In the genomic region with DNA sequence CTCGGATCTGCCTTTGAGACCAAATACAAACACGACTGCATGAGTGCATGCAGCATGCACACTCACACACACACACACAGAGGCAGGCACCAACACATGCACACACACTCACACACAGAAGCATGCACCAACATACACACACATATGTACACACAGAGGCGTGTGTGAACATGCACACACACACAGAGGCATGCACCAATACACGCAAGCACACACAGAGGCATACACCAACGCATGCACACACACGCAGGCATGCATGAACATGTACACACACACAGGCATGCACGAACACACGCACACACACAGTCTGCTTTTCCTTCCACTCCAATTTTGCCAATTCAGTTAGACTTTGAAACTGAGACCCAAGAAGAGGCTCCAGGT, we compare ENCODE assay signal across 2 cellular contexts.
TF ChIP-seq lines count a peak whose summit lies in the region.

No MANE protein-coding gene starts in this region.

TF ChIP-seq in A549, 52 proteins besides CTCF, POLR2A, EP300 and RAD21 (continued from another document):
- TF ChIP-seq KDM1A (IDR thresholded peaks at IDR 0.05; ENCODE audit: low read depth) (no peak), MAFK (IDR thresholded peaks at IDR 0.05; ENCODE audit: partially characterized antibody) (no peak), HOXB13 (CRISPR knock-in tag; IDR thresholded peaks at IDR 0.05; ENCODE audit: low read depth) (no peak), CEBPB (IDR thresholded peaks at IDR 0.05) (no peak), FOXS1 (CRISPR knock-in tag; IDR thresholded peaks at IDR 0.05) (no peak)
TF ChIP-seq in A549: peak in this region for 0.

TF ChIP-seq in SK-N-SH, 30 proteins besides CTCF, POLR2A, EP300 and RAD21 (continued from another document):
- TF ChIP-seq TCF12 (IDR thresholded peaks at IDR 0.05) (no peak), TEAD4 (IDR thresholded peaks at IDR 0.05; ENCODE audit: borderline replicate concordance, insufficient read depth) (no peak)
